ENCODE assay signal across 25 cellular contexts in the genomic region with DNA sequence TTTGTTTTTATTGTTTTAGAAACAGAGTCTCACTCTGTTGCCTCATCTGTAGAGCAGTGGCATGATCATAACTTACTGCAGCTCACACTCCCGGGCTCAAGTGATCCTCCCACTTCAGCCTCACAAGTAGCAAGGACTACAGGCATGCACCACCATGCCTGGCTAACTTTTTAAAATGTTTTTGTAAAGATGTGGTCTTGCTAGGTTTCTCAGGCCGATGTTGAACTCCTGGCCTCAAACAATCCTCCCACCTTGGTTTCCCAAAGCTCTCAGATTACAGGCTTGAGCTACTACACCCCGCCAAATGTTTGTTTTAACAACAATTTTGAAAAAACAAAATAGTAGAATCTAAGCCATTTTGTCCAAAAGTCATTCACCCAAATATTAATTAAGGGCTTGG.
"Had no signal": no experiment of that assay in that cellular context is flagged by ENCODE, and none has a peak within 500 bp of the region (broad histone marks: within the 10 kb centered on the region; RNA-seq: fewer than 3 reads in every experiment).

No MANE protein-coding gene starts in this region.

- H3K4me1 ChIP-seq: colonic mucosa, gastroesophageal sphincter, heart left ventricle, left lung, lower lobe of right lung had no signal

- H3K4me3 ChIP-seq: colonic mucosa, gastroesophageal sphincter, heart left ventricle, hepatocyte, left lung, lower lobe of right lung, mucosa of descending colon had no signal

- H3K9me3 ChIP-seq: colonic mucosa, left lung, lower lobe of right lung, mucosa of descending colon had no signal

- H3K4me2 ChIP-seq: hepatocyte had no signal

- DNase-seq: colonic mucosa; cortex of kidney; effector CD8-positive, alpha-beta T cell; effector memory CD8-positive, alpha-beta T cell; endodermal cell; erythroblast; foreskin keratinocyte; heart left ventricle; hypothalamus; immature natural killer cell; islet precursor cell; kidney; kidney glomerular epithelial cell; left colon; left lung; left ventricle myocardium superior; lower lobe of right lung; mesenchymal stem cell; mucosa of descending colon; naive B cell; naive thymus-derived CD8-positive, alpha-beta T cell had no signal

- H3K36me3 ChIP-seq: colonic mucosa, gastroesophageal sphincter, heart left ventricle, left lung, lower lobe of right lung had no signal

- H3K27me3 ChIP-seq: colonic mucosa, foreskin keratinocyte, gastroesophageal sphincter, heart left ventricle, hepatocyte, left lung had no signal

- H2AFZ ChIP-seq: hepatocyte had no signal

- H3K27ac ChIP-seq: colonic mucosa, epithelial cell of prostate, foreskin keratinocyte, gastroesophageal sphincter, heart left ventricle, hepatocyte, left lung, lower lobe of right lung had no signal

- ATAC-seq: effector memory CD8-positive, alpha-beta T cell; esophagus mucosa; foreskin keratinocyte; gastroesophageal sphincter; heart left ventricle; left colon; left lung; left ventricle myocardium superior; lower lobe of right lung; mucosa of descending colon; naive thymus-derived CD8-positive, alpha-beta T cell had no signal
